ENCODE assay signal across 2 cellular contexts in genomic region chr16:27862953-27863352, GRCh38.
A peak's percentile ranks its signal among the peaks of the same experiment; 100 is the strongest.
TF ChIP-seq lines count a peak whose summit lies in the region.

No MANE protein-coding gene starts in this region.

TF ChIP-seq in HepG2, 621 proteins besides CTCF, POLR2A, EP300 and RAD21 (continued from another document):
- TF ChIP-seq ARID3A (IDR thresholded peaks at IDR 0.05; ENCODE audit: low read depth, low read length) = no peak
- TF ChIP-seq CREB1 (IDR thresholded peaks at IDR 0.05) = peak; percentile 52; the same call in 1 of the 2 replicates
- TF ChIP-seq CREB1 (CRISPR knock-in tag; IDR thresholded peaks at IDR 0.05) = no peak
TF ChIP-seq in HepG2: peak in this region for 2.

TF ChIP-seq in K562, 482 proteins besides CTCF, POLR2A, EP300 and RAD21 (continued from another document):
- TF ChIP-seq PRDM10 (IDR thresholded peaks at IDR 0.05; ENCODE audit: partially characterized antibody) (no peak), U2AF1 (optimal IDR thresholded peaks at IDR 0.05; ENCODE audit: low read depth, low read length) (no peak), ZNF316 (IDR thresholded peaks at IDR 0.05) (0 out of 2 replicates have a peak, but pooled peaks have one; percentile 6), CBX5 (IDR thresholded peaks at IDR 0.05; ENCODE audit: borderline replicate concordance, low read depth) (no peak), STAT5B (CRISPR knock-in tag; IDR thresholded peaks at IDR 0.05) (no peak)
